Comparison of ENCODE assay signal across 11 cellular contexts in the genomic region with DNA sequence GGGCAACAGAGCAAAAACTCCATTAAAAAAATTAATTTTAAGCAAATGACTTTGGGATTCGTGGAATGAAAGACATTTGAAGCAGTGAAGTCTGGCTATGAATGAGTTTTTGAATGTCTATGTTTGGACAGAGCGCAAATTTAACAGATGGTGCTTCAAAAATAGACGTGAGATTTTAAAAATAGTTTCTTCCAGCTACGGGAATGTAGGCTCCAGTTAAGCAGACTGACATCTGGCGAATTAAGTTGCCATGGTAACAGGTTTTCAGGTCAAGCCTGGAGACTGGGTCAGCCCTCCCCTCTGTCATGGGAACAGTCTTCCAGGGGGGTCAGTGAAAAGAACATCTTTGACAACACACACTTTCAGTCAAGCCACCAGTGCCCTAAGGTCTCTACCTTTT.
DNase-seq lines count a peak whose midpoint lies in the region; ATAC-seq and TF ChIP-seq lines count a peak whose summit lies in the region.
"Had no signal": no experiment of that assay in that cellular context is flagged by ENCODE, and none has a peak within 500 bp of the region (broad histone marks: within the 10 kb centered on the region; RNA-seq: fewer than 3 reads in every experiment).

No MANE protein-coding gene starts in this region.

- H3K4me1 ChIP-seq in Caco-2 (peaks cover 67% of the 10 kb centered on the region), cardiac muscle cell (ENCODE audit: low read depth) (peaks cover 34% of the 10 kb centered on the region), osteoblast (ENCODE audit: insufficient read depth, low read length) (no peaks in the 10 kb centered on the region)

- H4K20me1 ChIP-seq in osteoblast (ENCODE audit: insufficient read depth, low read length), result no peaks in the 10 kb centered on the region

- H3K27me3 Mint-ChIP-seq in Caco-2 (ENCODE audit: insufficient read depth, unreplicated experiment), result no peaks in the 10 kb centered on the region
- no peaks in the 10 kb centered on the region for H3K27me3 Mint-ChIP-seq in activated CD4-positive, alpha-beta T cell treated with anti-CD3 and anti-CD28 coated beads, Interleukin-2, amount 10 ng/mL, durations not matched to agents 24 days and 14 days
- no peaks in the 10 kb centered on the region for H3K27me3 Mint-ChIP-seq in stimulated activated memory B cell treated with anti-CD40 and anti-IgM and Interleukin-4, amounts not matched to agents 10 μg/mL and 1 μg/mL and 100 μg/mL, for 72 hours

- H3K36me3 ChIP-seq in Caco-2 (ENCODE audit: control insufficient read depth, insufficient read depth, low read length) (no peaks in the 10 kb centered on the region; the same call in 1 of the 2 replicates), cardiac muscle cell (no peaks in the 10 kb centered on the region), osteoblast (ENCODE audit: insufficient read depth, low read length) (peaks cover 82% of the 10 kb centered on the region)

- no TSS peak for BruUV-seq in Caco-2 (replicated peaks; lab: Mats Ljungman, UMichigan)

- H3K4me3 Mint-ChIP-seq in Caco-2 (ENCODE audit: unreplicated experiment), result no peak overlapping the region
- no peak overlapping the region for H3K4me3 Mint-ChIP-seq in activated CD4-positive, alpha-beta T cell treated with anti-CD3 and anti-CD28 coated beads, Interleukin-2, amount 10 ng/mL, durations not matched to agents 24 days and 14 days
- H3K4me3 Mint-ChIP-seq in stimulated activated memory B cell treated with anti-CD40 and anti-IgM and Interleukin-4, amounts not matched to agents 10 μg/mL and 1 μg/mL and 100 μg/mL, for 72 hours, result no peak overlapping the region

- DNase-seq in Caco-2 (no peak), NCI-H82 (lab: John Stamatoyannopoulos, UW) (peak; percentile 77), cardiac muscle cell (ENCODE audit: low read depth in 1 of 2, low spot score in 1 of 2) (peak in 1 of 2 donors; percentile 53), osteoblast (ENCODE audit: insufficient read length, low spot score, missing footprints) (no peak)
- no peak for DNase-seq in activated CD4-positive, alpha-beta T cell treated with anti-CD3 and anti-CD28 coated beads, Interleukin-2, amount 10 ng/mL, durations not matched to agents 24 days and 14 days
- DNase-seq in activated CD4-positive, CD25-positive, alpha-beta regulatory T cell (lab: John Stamatoyannopoulos, UW), result no peak
- DNase-seq: small intestine, T-helper 2 cell had no signal

- H3K27ac ChIP-seq in cardiac muscle cell, result peak overlapping the region; percentile 91
- peak overlapping the region; percentile 15 for H3K27ac ChIP-seq in osteoblast (ENCODE audit: low read depth, low read length)
- H3K27ac ChIP-seq: C4-2B had no signal

- H3K9me3 ChIP-seq in Caco-2 (no peaks in the 10 kb centered on the region), cardiac muscle cell (ENCODE audit: low read depth) (no peaks in the 10 kb centered on the region), osteoblast (ENCODE audit: low read depth, low read length) (no peaks in the 10 kb centered on the region)

- TF ChIP-seq CTCF in Caco-2 (IDR thresholded peaks at IDR 0.05; ENCODE audit: insufficient read depth in 1 of 2, low read depth in 1 of 2, low read length in 1 of 2, severe bottlenecking in 1 of 2, unreplicated experiment in 1 of 2) (no peak), cardiac muscle cell (IDR thresholded peaks at IDR 0.05; ENCODE audit: low read depth, low read length) (no peak), osteoblast (IDR thresholded peaks at IDR 0.05; ENCODE audit: extremely low read depth, low read depth, low read length) (no peak)

- H2AFZ ChIP-seq in osteoblast (ENCODE audit: low read length), result no peak overlapping the region

- H3K4me1 Mint-ChIP-seq in Caco-2 (ENCODE audit: low read depth, unreplicated experiment), result peaks cover 61% of the 10 kb centered on the region
- H3K4me1 Mint-ChIP-seq in activated CD4-positive, alpha-beta T cell treated with anti-CD3 and anti-CD28 coated beads, Interleukin-2, amount 10 ng/mL, durations not matched to agents 24 days and 14 days, result peaks cover 5% of the 10 kb centered on the region
- no peaks in the 10 kb centered on the region for H3K4me1 Mint-ChIP-seq in stimulated activated memory B cell treated with anti-CD40 and anti-IgM and Interleukin-4, amounts not matched to agents 10 μg/mL and 1 μg/mL and 100 μg/mL, for 72 hours

- H3K27me3 ChIP-seq in Caco-2 (replicated peaks; ENCODE audit: control insufficient read depth, insufficient read depth, low read length), result no peaks in the 10 kb centered on the region
- no peaks in the 10 kb centered on the region for H3K27me3 ChIP-seq in cardiac muscle cell
- no peaks in the 10 kb centered on the region for H3K27me3 ChIP-seq in osteoblast (ENCODE audit: insufficient read depth, low read length)

- no peak for ATAC-seq in GM19395 (IDR thresholded peaks at IDR 0.05; ENCODE audit: unreplicated experiment)
- ATAC-seq in stimulated activated memory B cell treated with anti-CD40 and anti-IgM and Interleukin-4, amounts not matched to agents 10 μg/mL and 1 μg/mL and 100 μg/mL, for 72 hours, result no peak

- H3K4me2 ChIP-seq in osteoblast (ENCODE audit: insufficient read depth, low read length), result no peak overlapping the region

- H3K36me3 Mint-ChIP-seq in Caco-2 (ENCODE audit: insufficient read depth, unreplicated experiment), result peaks cover 97% of the 10 kb centered on the region
- H3K36me3 Mint-ChIP-seq in activated CD4-positive, alpha-beta T cell treated with anti-CD3 and anti-CD28 coated beads, Interleukin-2, amount 10 ng/mL, durations not matched to agents 24 days and 14 days (ENCODE audit: low read depth), result no peaks in the 10 kb centered on the region
- no peaks in the 10 kb centered on the region for H3K36me3 Mint-ChIP-seq in stimulated activated memory B cell treated with anti-CD40 and anti-IgM and Interleukin-4, amounts not matched to agents 10 μg/mL and 1 μg/mL and 100 μg/mL, for 72 hours

- POLR2A ChIA-PET in Caco-2 (lab: Charles Lee), result no interaction called here

- peak overlapping the region; percentile 42 for H3K27ac Mint-ChIP-seq in Caco-2 (ENCODE audit: unreplicated experiment)
- no peak overlapping the region for H3K27ac Mint-ChIP-seq in activated CD4-positive, alpha-beta T cell treated with anti-CD3 and anti-CD28 coated beads, Interleukin-2, amount 10 ng/mL, durations not matched to agents 24 days and 14 days
- H3K27ac Mint-ChIP-seq in stimulated activated memory B cell treated with anti-CD40 and anti-IgM and Interleukin-4, amounts not matched to agents 10 μg/mL and 1 μg/mL and 100 μg/mL, for 72 hours, result no peak overlapping the region

- peaks cover 76% of the 10 kb centered on the region for H3K79me2 ChIP-seq in osteoblast (ENCODE audit: insufficient read depth, low read length)

- CTCF ChIA-PET in Caco-2 (lab: Charles Lee), result no interaction called here

- H3K9me3 Mint-ChIP-seq in Caco-2 (ENCODE audit: unreplicated experiment), result no peaks in the 10 kb centered on the region
- no peaks in the 10 kb centered on the region for H3K9me3 Mint-ChIP-seq in activated CD4-positive, alpha-beta T cell treated with anti-CD3 and anti-CD28 coated beads, Interleukin-2, amount 10 ng/mL, durations not matched to agents 24 days and 14 days
- no peaks in the 10 kb centered on the region for H3K9me3 Mint-ChIP-seq in stimulated activated memory B cell treated with anti-CD40 and anti-IgM and Interleukin-4, amounts not matched to agents 10 μg/mL and 1 μg/mL and 100 μg/mL, for 72 hours

- H3K4me3 ChIP-seq in Caco-2 (ENCODE audit: low read depth, low read length) (no peak overlapping the region), cardiac muscle cell (no peak overlapping the region), osteoblast (ENCODE audit: insufficient read depth, low read length) (no peak overlapping the region)

- intact Hi-C loops in Caco-2 (cut with micrococcal nuclease; ENCODE audit: unreplicated experiment), result no loop called here
- intact Hi-C loops in activated CD4-positive, alpha-beta T cell treated with anti-CD3 and anti-CD28 coated beads, Interleukin-2, amount 10 ng/mL, durations not matched to agents 24 days and 14 days (cut with micrococcal nuclease), result no loop called here
